In the genomic region with DNA sequence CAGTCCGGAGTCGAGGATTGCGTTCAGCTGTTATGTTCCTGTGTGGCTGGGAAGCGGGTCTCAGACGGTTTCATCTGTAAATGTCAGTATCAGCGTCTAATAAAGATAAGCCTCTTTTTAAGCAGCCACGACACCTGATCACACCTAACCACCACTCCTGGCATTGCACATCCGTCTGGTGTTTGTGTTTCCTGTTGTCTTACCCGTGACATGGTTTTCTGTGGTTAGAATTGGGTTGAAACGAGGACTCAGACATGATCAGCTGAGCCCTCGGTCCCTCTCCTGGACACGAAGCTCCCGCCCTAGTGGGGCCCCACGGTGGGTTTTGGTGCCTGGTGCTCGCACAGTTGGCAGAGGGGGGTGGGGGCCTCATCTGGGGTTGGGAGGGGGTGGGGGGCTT, we compare ENCODE assay signal across 14 cellular contexts. TPM values are rescaled to one million over a fixed set of nuclear protein-coding genes. Genes with fewer than 3 reads are reported as not detected.
DNase-seq lines count a peak whose midpoint lies in the region; ATAC-seq and TF ChIP-seq lines count a peak whose summit lies in the region.
"Had no signal": no experiment of that assay in that cellular context is flagged by ENCODE, and none has a peak within 500 bp of the region (broad histone marks: within the 10 kb centered on the region; RNA-seq: fewer than 3 reads in every experiment).

No MANE protein-coding gene starts in this region.

- no peak for TF ChIP-seq POLR2A in uterus (IDR thresholded peaks at IDR 0.05)

- H3K4me3 Mint-ChIP-seq in activated CD8-positive, alpha-beta memory T cell treated with anti-CD3 and anti-CD28 coated beads, Interleukin-2, amount 10 ng/mL, durations not matched to agents 7 days and 5 days, result no peak overlapping the region
- H3K4me3 Mint-ChIP-seq in activated CD4-positive, alpha-beta memory T cell treated with anti-CD3 and anti-CD28 coated beads, Interleukin-2, amount 10 ng/mL, durations not matched to agents 7 days and 5 days, result peak overlapping the region; percentile 30
- H3K4me3 Mint-ChIP-seq: H9 had no signal

- H3K27ac ChIP-seq in HEK293 (ENCODE audit: extremely low read depth, low read depth, low read length), result no peak overlapping the region
- H3K27ac ChIP-seq in uterus, result no peak overlapping the region
- H3K27ac ChIP-seq: thoracic aorta had no signal

- H3K27me3 Mint-ChIP-seq in activated CD8-positive, alpha-beta memory T cell treated with anti-CD3 and anti-CD28 coated beads, Interleukin-2, amount 10 ng/mL, durations not matched to agents 7 days and 5 days, result no peaks in the 10 kb centered on the region
- H3K27me3 Mint-ChIP-seq in activated CD4-positive, alpha-beta memory T cell treated with anti-CD3 and anti-CD28 coated beads, Interleukin-2, amount 10 ng/mL, durations not matched to agents 7 days and 5 days, result no peaks in the 10 kb centered on the region

- H3K4me3 ChIP-seq in HEK293 (ENCODE audit: low read depth, low read length) (no peak overlapping the region), mucosa of descending colon (no peak overlapping the region), uterus (no peak overlapping the region)
- H3K4me3 ChIP-seq: thoracic aorta had no signal

- H3K9me3 ChIP-seq in HEK293 (ENCODE audit: control insufficient read depth, insufficient read depth, low read depth, low read length) (no peaks in the 10 kb centered on the region), mucosa of descending colon (no peaks in the 10 kb centered on the region), uterus (no peaks in the 10 kb centered on the region)
- H3K9me3 ChIP-seq: thoracic aorta had no signal

- no peak for TF ChIP-seq CTCF in HEK293 (tag by site-specific recombination; IDR thresholded peaks at IDR 0.05)
- TF ChIP-seq CTCF in mucosa of descending colon (IDR thresholded peaks at IDR 0.05), result no peak
- TF ChIP-seq CTCF in uterus (IDR thresholded peaks at IDR 0.05), result no peak

- POLR2A ChIA-PET in HEK293 (lab: Yijun Ruan, JAX), result no interaction called here
- POLR2A ChIA-PET in activated CD4-positive, alpha-beta memory T cell treated with anti-CD3 and anti-CD28 coated beads, Interleukin-2, amount 10 ng/mL, durations not matched to agents 7 days and 5 days (lab: Charles Lee), result interaction anchor here (0.5 to 0.8 kb wide), 2 partner anchors 63 to 812 kb away, joined by 3 to 5 read pairs; partner anchors contain the start of genes CHMP1A and SPATA33

- ATAC-seq in activated CD8-positive, alpha-beta memory T cell treated with anti-CD3 and anti-CD28 coated beads, Interleukin-2, amount 10 ng/mL, durations not matched to agents 7 days and 5 days, result peak; percentile 76
- ATAC-seq in mucosa of descending colon, result peak; percentile 54

- CTCF ChIA-PET in activated CD8-positive, alpha-beta memory T cell treated with anti-CD3 and anti-CD28 coated beads, Interleukin-2, amount 10 ng/mL, durations not matched to agents 7 days and 5 days (lab: Charles Lee), result interaction anchor here (0.5 kb wide), 1 partner anchor 271 kb away, joined by 3 read pairs; no protein-coding TSS in a partner anchor
- CTCF ChIA-PET in HEK293 (lab: Yijun Ruan, JAX), result no interaction called here
- CTCF ChIA-PET in activated CD4-positive, alpha-beta memory T cell treated with anti-CD3 and anti-CD28 coated beads, Interleukin-2, amount 10 ng/mL, durations not matched to agents 7 days and 5 days (lab: Charles Lee), result no interaction called here

- peak overlapping the region; percentile 49 for H3K27ac Mint-ChIP-seq in activated CD8-positive, alpha-beta memory T cell treated with anti-CD3 and anti-CD28 coated beads, Interleukin-2, amount 10 ng/mL, durations not matched to agents 7 days and 5 days
- H3K27ac Mint-ChIP-seq in activated CD4-positive, alpha-beta memory T cell treated with anti-CD3 and anti-CD28 coated beads, Interleukin-2, amount 10 ng/mL, durations not matched to agents 7 days and 5 days, result peak overlapping the region; percentile 63
- H3K27ac Mint-ChIP-seq: H9 had no signal

- peaks cover 10% of the 10 kb centered on the region for H3K4me1 Mint-ChIP-seq in activated CD8-positive, alpha-beta memory T cell treated with anti-CD3 and anti-CD28 coated beads, Interleukin-2, amount 10 ng/mL, durations not matched to agents 7 days and 5 days
- H3K4me1 Mint-ChIP-seq in activated CD4-positive, alpha-beta memory T cell treated with anti-CD3 and anti-CD28 coated beads, Interleukin-2, amount 10 ng/mL, durations not matched to agents 7 days and 5 days, result peaks cover 16% of the 10 kb centered on the region
- H3K4me1 Mint-ChIP-seq: H9 had no signal

- H3K36me3 ChIP-seq in HEK293 (ENCODE audit: control insufficient read depth in 2 of 2, insufficient read depth in 1 of 2, low read length in 2 of 2), result no peaks in the 10 kb centered on the region
- H3K36me3 ChIP-seq in mucosa of descending colon (ENCODE audit: low read depth), result no peaks in the 10 kb centered on the region
- H3K36me3 ChIP-seq in uterus, result no peaks in the 10 kb centered on the region
- H3K36me3 ChIP-seq: thoracic aorta had no signal

- no peaks in the 10 kb centered on the region for H3K36me3 Mint-ChIP-seq in activated CD8-positive, alpha-beta memory T cell treated with anti-CD3 and anti-CD28 coated beads, Interleukin-2, amount 10 ng/mL, durations not matched to agents 7 days and 5 days
- no peaks in the 10 kb centered on the region for H3K36me3 Mint-ChIP-seq in activated CD4-positive, alpha-beta memory T cell treated with anti-CD3 and anti-CD28 coated beads, Interleukin-2, amount 10 ng/mL, durations not matched to agents 7 days and 5 days (ENCODE audit: low read depth)

- H3K4me1 ChIP-seq in HEK293 (ENCODE audit: control insufficient read depth, insufficient read depth, low read length), result no peaks in the 10 kb centered on the region
- H3K4me1 ChIP-seq in mucosa of descending colon (ENCODE audit: low read depth), result no peaks in the 10 kb centered on the region
- H3K4me1 ChIP-seq in uterus, result no peaks in the 10 kb centered on the region

- no peaks in the 10 kb centered on the region for H3K27me3 ChIP-seq in uterus

- intact Hi-C loops in mucosa of descending colon (cut with DNase I, micrococcal nuclease), result no loop called here
- intact Hi-C loops in uterus (cut with DNase I; ENCODE audit: low total_unique reads), result no loop called here

- DNase-seq in activated CD8-positive, alpha-beta memory T cell treated with anti-CD3 and anti-CD28 coated beads, Interleukin-2, amount 10 ng/mL, durations not matched to agents 7 days and 5 days, result peak; percentile 78
- no peak for DNase-seq in activated CD8-positive, alpha-beta memory T cell treated with anti-CD3 and anti-CD28 coated beads, Interleukin-2, amount 50 U/mL, for 48 hours
- peak; percentile 70 for DNase-seq in activated CD4-positive, alpha-beta memory T cell treated with anti-CD3 and anti-CD28 coated beads, Interleukin-2, amount 10 ng/mL, durations not matched to agents 7 days and 5 days
- no peak for DNase-seq in mucosa of descending colon
- DNase-seq in uterus, result no peak
- no peak for DNase-seq in NOMO-1 treated with dmso at 0.1 percent for 144 hours (lab: John Stamatoyannopoulos, UW; ENCODE audit: unreplicated experiment)
- no peak for DNase-seq in Ammon's horn (ENCODE audit: low spot score)
- DNase-seq: H9; SHP77; stimulated activated CD4-positive, alpha-beta T cell treated with anti-CD3 and anti-CD28 coated beads, Interleukin-15, amount 100 ng/mL, for 24 hours had no signal

- no peaks in the 10 kb centered on the region for H3K9me3 Mint-ChIP-seq in activated CD8-positive, alpha-beta memory T cell treated with anti-CD3 and anti-CD28 coated beads, Interleukin-2, amount 10 ng/mL, durations not matched to agents 7 days and 5 days (ENCODE audit: low read depth)
- no peaks in the 10 kb centered on the region for H3K9me3 Mint-ChIP-seq in activated CD4-positive, alpha-beta memory T cell treated with anti-CD3 and anti-CD28 coated beads, Interleukin-2, amount 10 ng/mL, durations not matched to agents 7 days and 5 days
- H3K9me3 Mint-ChIP-seq: H9 had no signal

TF ChIP-seq in HEK293, 187 proteins besides CTCF, POLR2A, EP300 and RAD21 (continues in another document):
- no peak for TF ChIP-seq ZNF843 (tag by site-specific recombination; IDR thresholded peaks at IDR 0.05)
- no peak for TF ChIP-seq ZNF2 (tag by site-specific recombination; IDR thresholded peaks at IDR 0.05)
- TF ChIP-seq ZXDB (tag by site-specific recombination; IDR thresholded peaks at IDR 0.05), result no peak
- TF ChIP-seq ZNF10 (tag by site-specific recombination; IDR thresholded peaks at IDR 0.05), result peak; percentile 72
- no peak for TF ChIP-seq KLF10 (tag by site-specific recombination; IDR thresholded peaks at IDR 0.05)

RNA-seq across cellular contexts. Expression of gene CPNE7, which starts 18.3 kb away (rescaled TPM):
- total RNA-seq in activated CD8-positive, alpha-beta memory T cell treated with anti-CD3 and anti-CD28 coated beads, Interleukin-2, amount 10 ng/mL, durations not matched to agents 7 days and 5 days, result 1 to 10 TPM in 1 of 2 experiments, under 1 TPM in 1; 0.38 to 3.1 TPM
- 1 to 10 TPM; 3.3 to 4.4 TPM for total RNA-seq in activated CD4-positive, alpha-beta memory T cell treated with anti-CD3 and anti-CD28 coated beads, Interleukin-2, amount 10 ng/mL, durations not matched to agents 7 days and 5 days
- 1 to 10 TPM in 1 of 3 donors, under 1 TPM in 2; 0.72 to 2.0 (median 0.79) TPM for total RNA-seq in mucosa of descending colon
- under 1 TPM in 2 of 4 donors, not detected in 2; 0.14 to 0.85 TPM for total RNA-seq in uterus
- total RNA-seq: thoracic aorta had no signal

RNA-seq across cellular contexts. Expression of gene DPEP1, which starts 19.6 kb away (rescaled TPM):
- not detected for total RNA-seq in activated CD8-positive, alpha-beta memory T cell treated with anti-CD3 and anti-CD28 coated beads, Interleukin-2, amount 10 ng/mL, durations not matched to agents 7 days and 5 days
- total RNA-seq in activated CD4-positive, alpha-beta memory T cell treated with anti-CD3 and anti-CD28 coated beads, Interleukin-2, amount 10 ng/mL, durations not matched to agents 7 days and 5 days, result not detected
- total RNA-seq in mucosa of descending colon (1 to 10 TPM in 1 of 3 donors, under 1 TPM in 1, not detected in 1; 0.28 to 2.0 TPM), uterus (1 to 10 TPM in 2 of 4 donors, not detected in 2; 1.0 to 5.5 TPM)
- total RNA-seq: G401, myocyte, thoracic aorta had no signal

RNA-seq across cellular contexts. Expression of gene RPL13, which starts 33.4 kb away (rescaled TPM):
- 1,000 to 10,000 TPM; 2,153 to 2,209 TPM for total RNA-seq in activated CD8-positive, alpha-beta memory T cell treated with anti-CD3 and anti-CD28 coated beads, Interleukin-2, amount 10 ng/mL, durations not matched to agents 7 days and 5 days
- 1,000 to 10,000 TPM; 2,083 to 2,114 TPM for total RNA-seq in activated CD4-positive, alpha-beta memory T cell treated with anti-CD3 and anti-CD28 coated beads, Interleukin-2, amount 10 ng/mL, durations not matched to agents 7 days and 5 days
- total RNA-seq in mucosa of descending colon (1,000 to 10,000 TPM; 1,693 to 1,792 (median 1,717) TPM), uterus (over 10,000 TPM in 1 of 4 donors, 1,000 to 10,000 TPM in 3; 2,633 to 11,472 (median 5,632) TPM)

Comparison
In these comparisons a context has a peak if more than half of its experiments do, and no peak if none do; other contexts are left out.
1. DNase-seq: peak in activated CD8-positive, alpha-beta memory T cell treated with anti-CD3 and anti-CD28 coated beads, Interleukin-2, amount 10 ng/mL, durations not matched to agents 7 days and 5 days (single experiment) and activated CD4-positive, alpha-beta memory T cell treated with anti-CD3 and anti-CD28 coated beads, Interleukin-2, amount 10 ng/mL, durations not matched to agents 7 days and 5 days (single experiment); none in activated CD8-positive, alpha-beta memory T cell treated with anti-CD3 and anti-CD28 coated beads, Interleukin-2, amount 50 U/mL, for 48 hours (single experiment), mucosa of descending colon (0 of 3), uterus (0 of 2), NOMO-1 treated with dmso at 0.1 percent for 144 hours (single experiment) and Ammon's horn (single experiment).